ENCODE assay signal across 27 cellular contexts in the genomic region with DNA sequence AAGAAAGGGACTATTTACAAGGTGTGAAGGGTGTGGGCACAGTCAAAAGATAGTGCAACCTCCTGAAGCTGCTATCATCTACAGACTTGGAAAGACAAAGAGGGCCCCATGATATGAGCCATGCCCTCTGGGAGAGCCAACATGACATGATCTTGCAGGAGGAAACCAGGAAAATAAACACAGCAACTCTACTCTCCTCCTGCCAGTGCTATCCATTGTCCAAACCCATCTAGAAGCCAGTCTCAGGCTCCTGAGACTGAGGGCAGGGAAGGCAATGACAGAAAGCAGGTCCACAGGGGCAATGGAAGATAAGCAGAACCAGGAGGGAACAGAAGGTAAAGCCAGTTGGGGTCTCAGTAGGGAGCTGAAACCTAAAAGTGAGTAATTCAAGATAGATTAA. TPM values are rescaled to one million over a fixed set of nuclear protein-coding genes. Genes with fewer than 3 reads are reported as not detected.
A peak's percentile ranks its signal among the peaks of the same experiment; 100 is the strongest.
DNase-seq lines count a peak whose midpoint lies in the region; ATAC-seq and TF ChIP-seq lines count a peak whose summit lies in the region.
"Had no signal": no experiment of that assay in that cellular context is flagged by ENCODE, and none has a peak within 500 bp of the region (broad histone marks: within the 10 kb centered on the region; RNA-seq: fewer than 3 reads in every experiment).

No MANE protein-coding gene starts in this region.

- H2BK15ac ChIP-seq in mesendoderm (replicated peaks; ENCODE audit: low read depth) = no peak overlapping the region

- ATAC-seq in heart right ventricle = peak in 5 of 8 donors; percentile 15 to 59 (median 31)
- ATAC-seq in left cardiac atrium = no peak
- no peak for ATAC-seq in HG02840 (IDR thresholded peaks at IDR 0.05; ENCODE audit: low FRiP score, unreplicated experiment)
- no peak for ATAC-seq in effector memory CD8-positive, alpha-beta T cell (replicated peaks)
- ATAC-seq: activated CD4-positive, alpha-beta T cell treated with anti-CD3 and anti-CD28 coated beads for 36 hours; sciatic nerve had no signal

- H3K23ac ChIP-seq in mesendoderm (ENCODE audit: low read length) = no peak overlapping the region

- no peak overlapping the region for H3K4me3 Mint-ChIP-seq in effector memory CD8-positive, alpha-beta T cell
- H3K4me3 Mint-ChIP-seq: activated CD4-positive, alpha-beta T cell treated with anti-CD3 and anti-CD28 coated beads for 36 hours; activated naive CD8-positive, alpha-beta T cell treated with anti-CD3 and anti-CD28 coated beads for 36 hours; CD4-positive, alpha-beta T cell; dendritic cell treated with granulocyte-macrophage colony-stimulating factor and Interleukin-4, amounts not matched to agents 40 ng/mL and 50 ng/mL, for 4 days; stimulated activated naive CD8-positive, alpha-beta T cell treated with anti-CD3 and anti-CD28 coated beads, Interleukin-15, Interleukin-2, amounts not matched to agents 100 ng/mL and 50 ng/mL, for 24 hours had no signal

- H3K4ac ChIP-seq in mesendoderm (ENCODE audit: low read depth, low read length) = no peak overlapping the region

- H3K9me3 Mint-ChIP-seq in effector memory CD8-positive, alpha-beta T cell = no peaks in the 10 kb centered on the region
- H3K9me3 Mint-ChIP-seq: activated naive CD8-positive, alpha-beta T cell treated with anti-CD3 and anti-CD28 coated beads for 36 hours; CD4-positive, alpha-beta T cell; dendritic cell treated with granulocyte-macrophage colony-stimulating factor and Interleukin-4, amounts not matched to agents 40 ng/mL and 50 ng/mL, for 4 days; stimulated activated naive CD8-positive, alpha-beta T cell treated with anti-CD3 and anti-CD28 coated beads, Interleukin-15, Interleukin-2, amounts not matched to agents 100 ng/mL and 50 ng/mL, for 24 hours had no signal

- no peak overlapping the region for H2AK5ac ChIP-seq in mesendoderm (ENCODE audit: low read length)

- no peaks in the 10 kb centered on the region for H3K9me3 ChIP-seq in heart right ventricle
- H3K9me3 ChIP-seq: thyroid gland had no signal

- no peak overlapping the region for H3K56ac ChIP-seq in mesendoderm (ENCODE audit: low read length)

- H3K79me2 ChIP-seq in mesendoderm (ENCODE audit: control insufficient read depth, insufficient read depth, low read length) = peaks cover 10% of the 10 kb centered on the region

- peaks cover 6% of the 10 kb centered on the region for H3K79me1 ChIP-seq in mesendoderm (ENCODE audit: low read length)

- no peak overlapping the region for H3K18ac ChIP-seq in mesendoderm (ENCODE audit: low read length)

- peak overlapping the region in 2 of 10 donors; percentile 1 to 53 for H3K27ac ChIP-seq in heart right ventricle
- H3K27ac ChIP-seq in mesendoderm (ENCODE audit: low read depth, low read length) = no peak overlapping the region
- H3K27ac ChIP-seq in substantia nigra (ENCODE audit: low read depth, low read length, poor library complexity, severe bottlenecking) = peak overlapping the region; percentile 54
- H3K27ac ChIP-seq: RWPE1, thyroid gland had no signal

- H3K9ac ChIP-seq in mesendoderm (ENCODE audit: low read length) = no peak overlapping the region

- H3K27ac Mint-ChIP-seq in effector memory CD8-positive, alpha-beta T cell = no peak overlapping the region
- H3K27ac Mint-ChIP-seq: activated CD4-positive, alpha-beta T cell treated with anti-CD3 and anti-CD28 coated beads for 36 hours; activated naive CD8-positive, alpha-beta T cell treated with anti-CD3 and anti-CD28 coated beads for 36 hours; CD4-positive, alpha-beta T cell; dendritic cell treated with granulocyte-macrophage colony-stimulating factor and Interleukin-4, amounts not matched to agents 40 ng/mL and 50 ng/mL, for 4 days; stimulated activated naive CD8-positive, alpha-beta T cell treated with anti-CD3 and anti-CD28 coated beads, Interleukin-15, Interleukin-2, amounts not matched to agents 100 ng/mL and 50 ng/mL, for 24 hours had no signal

- no peak overlapping the region for H2BK5ac ChIP-seq in mesendoderm (ENCODE audit: low read length)

- no peak overlapping the region for H2BK120ac ChIP-seq in mesendoderm (ENCODE audit: low read depth, low read length)

- no peaks in the 10 kb centered on the region for H3K36me3 Mint-ChIP-seq in effector memory CD8-positive, alpha-beta T cell (ENCODE audit: insufficient read depth)
- H3K36me3 Mint-ChIP-seq: activated naive CD8-positive, alpha-beta T cell treated with anti-CD3 and anti-CD28 coated beads for 36 hours had no signal

- H3K27me3 ChIP-seq in heart right ventricle = no peaks in the 10 kb centered on the region
- no peaks in the 10 kb centered on the region for H3K27me3 ChIP-seq in mesendoderm (ENCODE audit: insufficient read depth, low read length, poor library complexity)
- H3K27me3 ChIP-seq: thyroid gland had no signal

- H3K4me3 ChIP-seq in heart right ventricle (no peak overlapping the region), mesendoderm (ENCODE audit: low read length) (no peak overlapping the region)
- H3K4me3 ChIP-seq: lung, thyroid gland had no signal

- no peak for DNase-seq in heart right ventricle
- no peak for DNase-seq in left cardiac atrium
- DNase-seq in cerebellum (ENCODE audit: low spot score) = peak; percentile 30
- peak; percentile 81 for DNase-seq in mesendoderm
- DNase-seq in substantia nigra (lab: John Stamatoyannopoulos, UW) = no peak
- DNase-seq in effector memory CD8-positive, alpha-beta T cell = no peak
- no peak for DNase-seq in T-helper 9 cell
- DNase-seq: activated CD4-positive, alpha-beta T cell treated with anti-CD3 and anti-CD28 coated beads for 36 hours; activated CD8-positive, alpha-beta memory T cell treated with anti-CD3 and anti-CD28 coated beads for 24 hours; activated effector memory CD4-positive, alpha-beta T cell treated with anti-CD3 and anti-CD28 coated beads, Interleukin-2, amount 50 U/mL, for 16 hours; activated naive CD8-positive, alpha-beta T cell treated with anti-CD3 and anti-CD28 coated beads for 36 hours; activated T-cell treated with anti-CD3 and anti-CD28 coated beads, Interleukin-2, amount 50 U/mL, for 1 hour; aorta; CD4-positive, alpha-beta T cell; H7; KG1; NCI-H2081; NCI-H774; stimulated activated CD4-positive, alpha-beta T cell treated with anti-CD3 and anti-CD28 coated beads, Interleukin-15, amount 100 ng/mL, for 24 hours; T-helper 2 cell; thyroid gland had no signal

- H3K27me3 Mint-ChIP-seq in effector memory CD8-positive, alpha-beta T cell = no peaks in the 10 kb centered on the region
- H3K27me3 Mint-ChIP-seq: activated CD4-positive, alpha-beta T cell treated with anti-CD3 and anti-CD28 coated beads for 36 hours; activated naive CD8-positive, alpha-beta T cell treated with anti-CD3 and anti-CD28 coated beads for 36 hours; CD4-positive, alpha-beta T cell; stimulated activated naive CD8-positive, alpha-beta T cell treated with anti-CD3 and anti-CD28 coated beads, Interleukin-15, Interleukin-2, amounts not matched to agents 100 ng/mL and 50 ng/mL, for 24 hours had no signal

- H4K5ac ChIP-seq in mesendoderm (ENCODE audit: low read length) = no peak overlapping the region

- H3K36me3 ChIP-seq in heart right ventricle (peaks cover 0 to 5% (median 0%) of the 10 kb centered on the region in 9 donors), mesendoderm (ENCODE audit: control insufficient read depth, insufficient read depth, low read length) (no peaks in the 10 kb centered on the region)
- H3K36me3 ChIP-seq: thyroid gland had no signal

- H3K4me1 Mint-ChIP-seq in effector memory CD8-positive, alpha-beta T cell (ENCODE audit: low read depth in 2 of 2) = peaks cover 0 to under 1% of the 10 kb centered on the region in 2 donors

- intact Hi-C loops in heart right ventricle (cut with DNase I) = loop anchor here in 1 of 10 donors (1.0 kb wide), 1 partner anchor 12 kb away; no protein-coding TSS in a partner anchor
- intact Hi-C loops in left cardiac atrium (cut with DNase I) = no loop called here

- TF ChIP-seq CTCF in heart right ventricle (IDR thresholded peaks at IDR 0.05) = no peak

- H3K4me1 ChIP-seq in heart right ventricle (peaks cover 7 to 82% (median 38%) of the 10 kb centered on the region in 9 donors), mesendoderm (ENCODE audit: control insufficient read depth, low read depth, low read length) (peaks cover 6% of the 10 kb centered on the region)

- no peak overlapping the region for H3K4me2 ChIP-seq in mesendoderm (ENCODE audit: low read length)

- no peak overlapping the region for H4K8ac ChIP-seq in mesendoderm (ENCODE audit: low read depth, low read length)

RNA-seq across cellular contexts. Expression of a gene that starts 37.1 kb away (rescaled TPM):
- total RNA-seq in heart right ventricle = 100 to 1,000 TPM in 1 of 10 donors, 10 to 100 TPM in 9; 58.7 to 111 (median 75.4) TPM
- 100 to 1,000 TPM in 1 of 2 donors, 10 to 100 TPM in 1; 90.2 to 110 TPM for polyA plus RNA-seq in heart right ventricle
- total RNA-seq in left cardiac atrium = 10 to 100 TPM; 56.8 to 87.8 TPM
- 30.6 TPM for total RNA-seq in cerebellum
- 14.6 TPM for polyA plus RNA-seq in mesendoderm (2013, experiment 1 of 2)
- polyA plus RNA-seq in mesendoderm (2013, experiment 2 of 2) = 14.9 TPM

Comparison
In these comparisons a context has a peak if more than half of its experiments do, and no peak if none do; other contexts are left out.
1. ATAC-seq: peak in heart right ventricle (5 of 8); none in left cardiac atrium (0 of 2), HG02840 (single experiment) and effector memory CD8-positive, alpha-beta T cell (single experiment).
2. DNase-seq: peak in cerebellum (single experiment) and mesendoderm (single experiment); none in heart right ventricle (0 of 2), left cardiac atrium (single experiment), substantia nigra (0 of 49), effector memory CD8-positive, alpha-beta T cell (0 of 3) and T-helper 9 cell (single experiment).